ENCODE assay signal across 1 cellular context in genomic region chr5:179559280-179560252, GRCh38.
TF ChIP-seq lines count a peak whose summit lies in the region.

No MANE protein-coding gene starts in this region.

TF ChIP-seq in H1, 55 proteins besides CTCF, POLR2A, EP300 and RAD21 (continued from another document):
- TF ChIP-seq E2F6 (IDR thresholded peaks at IDR 0.05) (0 out of 2 replicates have a peak, but pooled peaks have one; percentile 16), YY1 (IDR thresholded peaks at IDR 0.05; ENCODE audit: low read depth, low read length) (peak; percentile 97), CEBPB (IDR thresholded peaks at IDR 0.05; ENCODE audit: low read depth, low read length) (no peak; the same call in 1 of the 2 replicates), POLR2AphosphoS5 (IDR thresholded peaks at IDR 0.05; ENCODE audit: low read depth, low read length) (peak; percentile 96), TAF7 (optimal IDR thresholded peaks at IDR 0.05; ENCODE audit: borderline replicate concordance, low read depth, low read length) (peak; percentile 81), TAF1 (IDR thresholded peaks at IDR 0.05; ENCODE audit: low read depth, low read length) (peak; percentile 96), SP1 (IDR thresholded peaks at IDR 0.05; ENCODE audit: low read depth, low read length) (peak; percentile 90; the same call in 1 of the 2 replicates), SP4 (IDR thresholded peaks at IDR 0.05; ENCODE audit: low read length) (peak; percentile 37; the same call in 1 of the 2 replicates), SIX5 (IDR thresholded peaks at IDR 0.05; ENCODE audit: low read depth, low read length) (no peak), BACH1 (IDR thresholded peaks at IDR 0.05; ENCODE audit: low read length) (no peak), SUZ12 (IDR thresholded peaks at IDR 0.05; ENCODE audit: low read length) (no peak), ATF2 (IDR thresholded peaks at IDR 0.05; ENCODE audit: low read length) (0 out of 2 replicates have a peak, but pooled peaks have one; percentile 71), ATF3 (IDR thresholded peaks at IDR 0.05; ENCODE audit: insufficient read depth, low read depth, low read length) (no peak), CHD2 (IDR thresholded peaks at IDR 0.05; ENCODE audit: low read length) (peak; percentile 36; the same call in 1 of the 2 replicates), SRF (IDR thresholded peaks at IDR 0.05; ENCODE audit: low read depth, low read length) (0 out of 2 replicates have a peak, but pooled peaks have one; percentile 10), CREB1 (IDR thresholded peaks at IDR 0.05) (peak; percentile 38; the same call in 1 of the 2 replicates), KDM4A (IDR thresholded peaks at IDR 0.05; ENCODE audit: low read depth, low read length, severe bottlenecking) (no peak), CTBP2 (IDR thresholded peaks at IDR 0.05; ENCODE audit: borderline replicate concordance, insufficient read depth, insufficient read length, low read length) (no peak), TBP (IDR thresholded peaks at IDR 0.05; ENCODE audit: low read depth, low read length) (peak; percentile 92), RXRA (IDR thresholded peaks at IDR 0.05; ENCODE audit: insufficient read depth, low read depth, low read length) (no peak), ASH2L (IDR thresholded peaks at IDR 0.05; ENCODE audit: low read length) (peak; percentile 62), PHF8 (conservative IDR thresholded peaks at IDR 0.05; ENCODE audit: low read depth, low read length) (peak; percentile 69), GTF2F1 (IDR thresholded peaks at IDR 0.05; ENCODE audit: borderline replicate concordance, low read depth, low read length) (peak; percentile 64; the same call in 1 of the 2 replicates), SIN3A (conservative IDR thresholded peaks at IDR 0.05 in 1 of 2, IDR thresholded peaks at IDR 0.05 in 1 of 2; ENCODE audit: low read depth in 1 of 2, low read length in 2 of 2) (peak in 1 of 2 experiments; percentile 80; a peak in 3 of 4 replicates)
TF ChIP-seq in H1: peak in this region for 17.
